1 cellular context compared by ENCODE assay signal in the genomic region with DNA sequence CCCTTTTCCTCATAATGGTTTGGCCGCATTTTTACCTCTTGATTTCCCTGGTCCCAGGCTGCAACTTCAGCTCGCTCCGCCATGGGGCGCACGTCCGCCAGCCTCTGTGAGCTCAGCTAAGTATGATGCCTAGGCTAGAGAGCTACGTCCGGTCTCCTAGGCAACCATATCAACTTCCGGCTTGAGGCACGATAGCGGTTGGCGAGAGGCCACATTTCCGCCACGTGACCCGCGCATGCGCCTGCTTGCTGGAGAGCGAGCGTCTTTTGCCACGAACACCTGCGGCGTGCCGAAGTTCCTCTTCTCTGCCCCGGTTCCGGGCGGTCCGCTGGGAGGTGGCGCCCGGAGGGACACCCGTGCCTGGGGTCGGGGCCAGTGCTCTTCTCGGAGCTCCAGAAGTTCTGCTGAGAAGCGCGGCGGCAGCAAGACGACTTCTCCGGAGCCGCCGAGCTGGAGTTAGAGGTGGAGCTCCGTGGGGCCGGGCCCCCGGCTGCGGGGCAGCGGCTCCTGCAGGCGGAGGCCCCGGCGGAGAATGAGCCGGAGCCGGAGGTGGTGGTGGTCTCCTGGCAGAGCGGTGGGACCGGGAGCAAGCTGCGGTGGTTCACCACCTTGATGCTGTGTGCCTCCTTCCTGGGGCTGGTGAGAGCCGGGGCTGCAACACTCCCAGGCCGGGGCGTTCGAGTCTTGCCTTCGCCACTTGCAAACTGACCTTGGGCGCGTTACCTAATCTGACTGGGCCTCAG.
TF ChIP-seq lines count a peak whose summit lies in the region.

No MANE protein-coding gene starts in this region.

TF ChIP-seq in H1, 55 proteins besides CTCF, POLR2A, EP300 and RAD21:
- TF ChIP-seq PHF8 (conservative IDR thresholded peaks at IDR 0.05; ENCODE audit: low read depth, low read length) (peak; percentile 79), ZNF274 (IDR thresholded peaks at IDR 0.05; ENCODE audit: borderline replicate concordance, extremely low read depth, low read length) (no peak), BACH1 (IDR thresholded peaks at IDR 0.05; ENCODE audit: low read length) (no peak), RBBP5 (IDR thresholded peaks at IDR 0.05; ENCODE audit: borderline replicate concordance, low read depth, low read length) (peak; percentile 74; the same call in 1 of the 2 replicates), CBX5 (IDR thresholded peaks at IDR 0.05; ENCODE audit: low read depth, low read length) (no peak), KDM4A (IDR thresholded peaks at IDR 0.05; ENCODE audit: low read depth, low read length, severe bottlenecking) (peak; percentile 57), BRCA1 (IDR thresholded peaks at IDR 0.05; ENCODE audit: low read depth, low read length) (no peak), TAF1 (IDR thresholded peaks at IDR 0.05; ENCODE audit: low read depth, low read length) (peak; percentile 67), HDAC2 (IDR thresholded peaks at IDR 0.05; ENCODE audit: borderline replicate concordance in 1 of 2, low read depth in 2 of 2, low read length in 2 of 2) (peak; percentile 12 to 77; a peak in 1 of 4 replicates), CREB1 (IDR thresholded peaks at IDR 0.05) (peak; percentile 81), GABPA (IDR thresholded peaks at IDR 0.05; ENCODE audit: borderline replicate concordance, insufficient read depth, low read length) (peak; percentile 89), RXRA (IDR thresholded peaks at IDR 0.05; ENCODE audit: insufficient read depth, low read depth, low read length) (no peak), POLR2AphosphoS5 (IDR thresholded peaks at IDR 0.05; ENCODE audit: low read depth, low read length) (peak; percentile 57; the same call in 1 of the 2 replicates), NRF1 (IDR thresholded peaks at IDR 0.05; ENCODE audit: low read depth, low read length) (peak; percentile 88), CTBP2 (IDR thresholded peaks at IDR 0.05; ENCODE audit: borderline replicate concordance, insufficient read depth, insufficient read length, low read length) (no peak), SRF (IDR thresholded peaks at IDR 0.05; ENCODE audit: low read depth, low read length) (no peak), MAFK (IDR thresholded peaks at IDR 0.05; ENCODE audit: low read depth, low read length) (no peak), TEAD4 (IDR thresholded peaks at IDR 0.05; ENCODE audit: low read depth, low read length) (0 out of 2 replicates have a peak, but pooled peaks have one; percentile 2), TAF7 (optimal IDR thresholded peaks at IDR 0.05; ENCODE audit: borderline replicate concordance, low read depth, low read length) (no peak), POU5F1 (IDR thresholded peaks at IDR 0.05; ENCODE audit: low read depth, low read length) (no peak), TBP (IDR thresholded peaks at IDR 0.05; ENCODE audit: low read depth, low read length) (0 out of 2 replicates have a peak, but pooled peaks have one; percentile 49), KDM1A (IDR thresholded peaks at IDR 0.05; ENCODE audit: borderline replicate concordance, low read length) (peak; percentile 95), ASH2L (IDR thresholded peaks at IDR 0.05; ENCODE audit: low read length) (peak; percentile 89), SIN3A (conservative IDR thresholded peaks at IDR 0.05 in 1 of 2, IDR thresholded peaks at IDR 0.05 in 1 of 2; ENCODE audit: low read depth in 1 of 2, low read length in 2 of 2) (peak; percentile 51 to 98; a peak in 2 of 4 replicates)
- TF ChIP-seq, protein P1, sequence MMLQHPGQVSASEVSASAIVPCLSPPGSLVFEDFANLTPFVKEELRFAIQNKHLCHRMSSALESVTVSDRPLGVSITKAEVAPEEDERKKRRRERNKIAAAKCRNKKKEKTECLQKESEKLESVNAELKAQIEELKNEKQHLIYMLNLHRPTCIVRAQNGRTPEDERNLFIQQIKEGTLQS (IDR thresholded peaks at IDR 0.05; ENCODE audit: insufficient read depth, low read depth, low read length): peak; percentile 92
- TF ChIP-seq, protein P2, sequence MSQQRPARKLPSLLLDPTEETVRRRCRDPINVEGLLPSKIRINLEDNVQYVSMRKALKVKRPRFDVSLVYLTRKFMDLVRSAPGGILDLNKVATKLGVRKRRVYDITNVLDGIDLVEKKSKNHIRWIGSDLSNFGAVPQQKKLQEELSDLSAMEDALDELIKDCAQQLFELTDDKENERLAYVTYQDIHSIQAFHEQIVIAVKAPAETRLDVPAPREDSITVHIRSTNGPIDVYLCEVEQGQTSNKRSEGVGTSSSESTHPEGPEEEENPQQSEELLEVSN (IDR thresholded peaks at IDR 0.05): peak; percentile 83; the same call in 1 of the 2 replicates
- TF ChIP-seq, protein P3, sequence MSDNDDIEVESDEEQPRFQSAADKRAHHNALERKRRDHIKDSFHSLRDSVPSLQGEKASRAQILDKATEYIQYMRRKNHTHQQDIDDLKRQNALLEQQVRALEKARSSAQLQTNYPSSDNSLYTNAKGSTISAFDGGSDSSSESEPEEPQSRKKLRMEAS (IDR thresholded peaks at IDR 0.05): peak; percentile 96
- TF ChIP-seq, protein P4, sequence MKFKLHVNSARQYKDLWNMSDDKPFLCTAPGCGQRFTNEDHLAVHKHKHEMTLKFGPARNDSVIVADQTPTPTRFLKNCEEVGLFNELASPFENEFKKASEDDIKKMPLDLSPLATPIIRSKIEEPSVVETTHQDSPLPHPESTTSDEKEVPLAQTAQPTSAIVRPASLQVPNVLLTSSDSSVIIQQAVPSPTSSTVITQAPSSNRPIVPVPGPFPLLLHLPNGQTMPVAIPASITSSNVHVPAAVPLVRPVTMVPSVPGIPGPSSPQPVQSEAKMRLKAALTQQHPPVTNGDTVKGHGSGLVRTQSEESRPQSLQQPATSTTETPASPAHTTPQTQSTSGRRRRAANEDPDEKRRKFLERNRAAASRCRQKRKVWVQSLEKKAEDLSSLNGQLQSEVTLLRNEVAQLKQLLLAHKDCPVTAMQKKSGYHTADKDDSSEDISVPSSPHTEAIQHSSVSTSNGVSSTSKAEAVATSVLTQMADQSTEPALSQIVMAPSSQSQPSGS (IDR thresholded peaks at IDR 0.05; ENCODE audit: low read length): peak; percentile 78
- TF ChIP-seq, protein P5, sequence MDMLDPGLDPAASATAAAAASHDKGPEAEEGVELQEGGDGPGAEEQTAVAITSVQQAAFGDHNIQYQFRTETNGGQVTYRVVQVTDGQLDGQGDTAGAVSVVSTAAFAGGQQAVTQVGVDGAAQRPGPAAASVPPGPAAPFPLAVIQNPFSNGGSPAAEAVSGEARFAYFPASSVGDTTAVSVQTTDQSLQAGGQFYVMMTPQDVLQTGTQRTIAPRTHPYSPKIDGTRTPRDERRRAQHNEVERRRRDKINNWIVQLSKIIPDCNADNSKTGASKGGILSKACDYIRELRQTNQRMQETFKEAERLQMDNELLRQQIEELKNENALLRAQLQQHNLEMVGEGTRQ (IDR thresholded peaks at IDR 0.05; ENCODE audit: low read length): peak; percentile 98
TF ChIP-seq in H1: peak in this region for 19.
